ENCODE assay signal across 2 cellular contexts in the genomic region with DNA sequence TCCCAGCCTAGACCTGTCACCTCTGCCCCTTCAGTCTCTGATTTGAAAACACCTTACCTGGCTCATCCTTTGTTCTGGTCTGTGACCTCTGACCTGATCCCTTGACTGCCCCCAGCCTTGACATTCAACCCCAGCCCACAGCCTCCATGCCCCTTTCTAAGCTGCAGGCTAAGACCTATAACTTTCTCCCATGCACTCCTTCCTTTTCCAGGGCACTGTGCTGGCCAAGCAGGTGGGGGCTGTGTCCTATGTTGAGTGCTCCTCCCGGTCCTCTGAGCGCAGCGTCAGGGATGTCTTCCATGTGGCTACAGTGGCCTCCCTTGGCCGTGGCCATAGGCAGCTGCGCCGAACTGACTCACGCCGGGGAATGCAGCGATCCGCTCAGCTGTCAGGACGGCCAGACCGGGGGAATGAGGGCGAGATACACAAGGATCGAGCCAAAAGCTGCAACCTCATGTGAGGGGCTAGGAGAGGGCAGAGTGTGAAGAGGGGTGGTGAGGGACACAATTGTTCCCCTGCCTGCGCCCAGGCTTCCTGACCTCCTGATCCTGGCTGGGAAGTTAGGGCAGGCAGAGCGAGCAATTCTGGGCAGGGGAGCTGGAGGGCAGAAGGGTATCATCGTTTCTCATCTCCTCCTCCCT.
TF ChIP-seq lines count a peak whose summit lies in the region.

No MANE protein-coding gene starts in this region.

TF ChIP-seq in GM23338, 12 proteins besides CTCF, POLR2A, EP300 and RAD21 (continues in another document):
- no peak for TF ChIP-seq POLR2AphosphoS5 (IDR thresholded peaks at IDR 0.05; ENCODE audit: low read depth)
- TF ChIP-seq, protein P1, sequence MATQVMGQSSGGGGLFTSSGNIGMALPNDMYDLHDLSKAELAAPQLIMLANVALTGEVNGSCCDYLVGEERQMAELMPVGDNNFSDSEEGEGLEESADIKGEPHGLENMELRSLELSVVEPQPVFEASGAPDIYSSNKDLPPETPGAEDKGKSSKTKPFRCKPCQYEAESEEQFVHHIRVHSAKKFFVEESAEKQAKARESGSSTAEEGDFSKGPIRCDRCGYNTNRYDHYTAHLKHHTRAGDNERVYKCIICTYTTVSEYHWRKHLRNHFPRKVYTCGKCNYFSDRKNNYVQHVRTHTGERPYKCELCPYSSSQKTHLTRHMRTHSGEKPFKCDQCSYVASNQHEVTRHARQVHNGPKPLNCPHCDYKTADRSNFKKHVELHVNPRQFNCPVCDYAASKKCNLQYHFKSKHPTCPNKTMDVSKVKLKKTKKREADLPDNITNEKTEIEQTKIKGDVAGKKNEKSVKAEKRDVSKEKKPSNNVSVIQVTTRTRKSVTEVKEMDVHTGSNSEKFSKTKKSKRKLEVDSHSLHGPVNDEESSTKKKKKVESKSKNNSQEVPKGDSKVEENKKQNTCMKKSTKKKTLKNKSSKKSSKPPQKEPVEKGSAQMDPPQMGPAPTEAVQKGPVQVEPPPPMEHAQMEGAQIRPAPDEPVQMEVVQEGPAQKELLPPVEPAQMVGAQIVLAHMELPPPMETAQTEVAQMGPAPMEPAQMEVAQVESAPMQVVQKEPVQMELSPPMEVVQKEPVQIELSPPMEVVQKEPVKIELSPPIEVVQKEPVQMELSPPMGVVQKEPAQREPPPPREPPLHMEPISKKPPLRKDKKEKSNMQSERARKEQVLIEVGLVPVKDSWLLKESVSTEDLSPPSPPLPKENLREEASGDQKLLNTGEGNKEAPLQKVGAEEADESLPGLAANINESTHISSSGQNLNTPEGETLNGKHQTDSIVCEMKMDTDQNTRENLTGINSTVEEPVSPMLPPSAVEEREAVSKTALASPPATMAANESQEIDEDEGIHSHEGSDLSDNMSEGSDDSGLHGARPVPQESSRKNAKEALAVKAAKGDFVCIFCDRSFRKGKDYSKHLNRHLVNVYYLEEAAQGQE (IDR thresholded peaks at IDR 0.05; ENCODE audit: unreplicated experiment) = no peak
- no peak for TF ChIP-seq ZNF331 (CRISPR knock-in tag; IDR thresholded peaks at IDR 0.05; ENCODE audit: low read depth)
- no peak for TF ChIP-seq STAT1 (IDR thresholded peaks at IDR 0.05; ENCODE audit: unreplicated experiment)
- TF ChIP-seq EZH2phosphoT487 (IDR thresholded peaks at IDR 0.05; ENCODE audit: unreplicated experiment) = no peak
- no peak for TF ChIP-seq NANOG (IDR thresholded peaks at IDR 0.05; ENCODE audit: borderline replicate concordance)
- TF ChIP-seq, protein P2, sequence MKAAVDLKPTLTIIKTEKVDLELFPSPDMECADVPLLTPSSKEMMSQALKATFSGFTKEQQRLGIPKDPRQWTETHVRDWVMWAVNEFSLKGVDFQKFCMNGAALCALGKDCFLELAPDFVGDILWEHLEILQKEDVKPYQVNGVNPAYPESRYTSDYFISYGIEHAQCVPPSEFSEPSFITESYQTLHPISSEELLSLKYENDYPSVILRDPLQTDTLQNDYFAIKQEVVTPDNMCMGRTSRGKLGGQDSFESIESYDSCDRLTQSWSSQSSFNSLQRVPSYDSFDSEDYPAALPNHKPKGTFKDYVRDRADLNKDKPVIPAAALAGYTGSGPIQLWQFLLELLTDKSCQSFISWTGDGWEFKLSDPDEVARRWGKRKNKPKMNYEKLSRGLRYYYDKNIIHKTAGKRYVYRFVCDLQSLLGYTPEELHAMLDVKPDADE (IDR thresholded peaks at IDR 0.05) = no peak
- TF ChIP-seq JUNB (IDR thresholded peaks at IDR 0.05; ENCODE audit: unreplicated experiment) = no peak
- TF ChIP-seq ZNF114 (CRISPR knock-in tag; IDR thresholded peaks at IDR 0.05) = no peak
- TF ChIP-seq CREB1 (CRISPR knock-in tag; IDR thresholded peaks at IDR 0.05; ENCODE audit: low read depth) = no peak
- no peak for TF ChIP-seq EZH2 (IDR thresholded peaks at IDR 0.05; ENCODE audit: low read depth, unreplicated experiment)

TF ChIP-seq in WTC11, 78 proteins besides CTCF, POLR2A, EP300 and RAD21:
- 0 out of 2 replicates have a peak, but pooled peaks have one; percentile 69 for TF ChIP-seq TCF7 (CRISPR knock-in tag; IDR thresholded peaks at IDR 0.05; ENCODE audit: low read depth)
- TF ChIP-seq, protein P3, sequence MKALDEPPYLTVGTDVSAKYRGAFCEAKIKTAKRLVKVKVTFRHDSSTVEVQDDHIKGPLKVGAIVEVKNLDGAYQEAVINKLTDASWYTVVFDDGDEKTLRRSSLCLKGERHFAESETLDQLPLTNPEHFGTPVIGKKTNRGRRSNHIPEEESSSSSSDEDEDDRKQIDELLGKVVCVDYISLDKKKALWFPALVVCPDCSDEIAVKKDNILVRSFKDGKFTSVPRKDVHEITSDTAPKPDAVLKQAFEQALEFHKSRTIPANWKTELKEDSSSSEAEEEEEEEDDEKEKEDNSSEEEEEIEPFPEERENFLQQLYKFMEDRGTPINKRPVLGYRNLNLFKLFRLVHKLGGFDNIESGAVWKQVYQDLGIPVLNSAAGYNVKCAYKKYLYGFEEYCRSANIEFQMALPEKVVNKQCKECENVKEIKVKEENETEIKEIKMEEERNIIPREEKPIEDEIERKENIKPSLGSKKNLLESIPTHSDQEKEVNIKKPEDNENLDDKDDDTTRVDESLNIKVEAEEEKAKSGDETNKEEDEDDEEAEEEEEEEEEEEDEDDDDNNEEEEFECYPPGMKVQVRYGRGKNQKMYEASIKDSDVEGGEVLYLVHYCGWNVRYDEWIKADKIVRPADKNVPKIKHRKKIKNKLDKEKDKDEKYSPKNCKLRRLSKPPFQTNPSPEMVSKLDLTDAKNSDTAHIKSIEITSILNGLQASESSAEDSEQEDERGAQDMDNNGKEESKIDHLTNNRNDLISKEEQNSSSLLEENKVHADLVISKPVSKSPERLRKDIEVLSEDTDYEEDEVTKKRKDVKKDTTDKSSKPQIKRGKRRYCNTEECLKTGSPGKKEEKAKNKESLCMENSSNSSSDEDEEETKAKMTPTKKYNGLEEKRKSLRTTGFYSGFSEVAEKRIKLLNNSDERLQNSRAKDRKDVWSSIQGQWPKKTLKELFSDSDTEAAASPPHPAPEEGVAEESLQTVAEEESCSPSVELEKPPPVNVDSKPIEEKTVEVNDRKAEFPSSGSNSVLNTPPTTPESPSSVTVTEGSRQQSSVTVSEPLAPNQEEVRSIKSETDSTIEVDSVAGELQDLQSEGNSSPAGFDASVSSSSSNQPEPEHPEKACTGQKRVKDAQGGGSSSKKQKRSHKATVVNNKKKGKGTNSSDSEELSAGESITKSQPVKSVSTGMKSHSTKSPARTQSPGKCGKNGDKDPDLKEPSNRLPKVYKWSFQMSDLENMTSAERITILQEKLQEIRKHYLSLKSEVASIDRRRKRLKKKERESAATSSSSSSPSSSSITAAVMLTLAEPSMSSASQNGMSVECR (CRISPR knock-in tag; IDR thresholded peaks at IDR 0.05; ENCODE audit: borderline replicate concordance) = no peak
TF ChIP-seq in WTC11: peak in this region for 1.
